8 cellular contexts compared by ENCODE assay signal in the genomic region with DNA sequence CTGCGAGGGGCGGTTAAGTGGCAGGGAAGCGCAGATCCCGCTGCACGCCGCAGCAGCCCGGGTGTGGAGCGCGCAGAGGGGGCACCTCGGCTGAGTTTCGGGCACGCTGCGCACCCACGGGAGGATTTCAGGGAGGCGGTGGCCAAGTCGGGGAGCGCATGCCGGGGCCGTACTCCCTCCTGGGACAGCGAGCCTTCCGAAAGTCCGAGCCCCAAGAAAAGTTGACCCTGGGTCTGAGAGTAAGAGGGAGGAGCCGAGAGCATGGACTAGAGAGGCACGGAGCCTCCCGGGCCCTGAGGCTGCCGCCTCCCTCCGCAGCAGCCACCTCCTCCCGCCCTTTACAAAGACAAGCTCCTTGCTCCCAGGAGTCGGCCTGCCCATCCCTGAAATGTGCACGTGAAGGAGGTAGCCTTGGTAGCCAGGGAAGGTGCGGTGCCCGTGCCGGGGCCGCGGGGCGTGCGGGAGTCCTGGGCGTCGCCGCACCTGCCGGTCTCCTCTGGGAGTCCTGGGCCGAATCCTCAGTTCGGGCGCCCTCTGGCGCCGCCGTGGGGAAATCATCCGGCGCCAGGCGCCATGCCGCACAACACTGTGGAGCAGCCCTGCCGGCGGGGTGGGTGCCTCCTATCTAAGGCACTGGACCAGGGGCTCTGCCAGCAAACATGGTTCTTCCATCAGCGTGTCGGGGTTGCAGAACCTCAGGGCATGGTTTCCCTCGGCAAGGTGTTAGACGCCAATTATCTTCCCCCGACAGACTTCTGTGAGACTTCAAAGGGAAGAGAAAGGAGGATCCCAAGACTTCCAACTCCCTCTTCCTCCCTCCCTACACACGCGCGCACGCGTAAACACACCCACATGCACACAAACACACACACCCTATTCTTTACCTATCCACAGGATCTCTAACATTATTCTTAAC.
DNase-seq lines count a peak whose midpoint lies in the region; ATAC-seq and TF ChIP-seq lines count a peak whose summit lies in the region.

No MANE protein-coding gene starts in this region.

- H3K4me1 Mint-ChIP-seq in activated CD4-positive, alpha-beta T cell treated with anti-CD3 and anti-CD28 coated beads, Interleukin-2, amount 10 ng/mL, durations not matched to agents 7 days and 5 days: peaks cover 10% of the 10 kb centered on the region

- H3K27ac Mint-ChIP-seq in activated CD4-positive, alpha-beta T cell treated with anti-CD3 and anti-CD28 coated beads, Interleukin-2, amount 10 ng/mL, durations not matched to agents 7 days and 5 days: no peak overlapping the region

- POLR2A ChIA-PET in activated CD4-positive, alpha-beta T cell treated with anti-CD3 and anti-CD28 coated beads, Interleukin-2, amount 10 ng/mL, durations not matched to agents 7 days and 5 days (lab: Charles Lee): no interaction called here

- peak overlapping the region; percentile 55 for H3K4me3 Mint-ChIP-seq in activated CD4-positive, alpha-beta T cell treated with anti-CD3 and anti-CD28 coated beads, Interleukin-2, amount 10 ng/mL, durations not matched to agents 7 days and 5 days

- H3K36me3 ChIP-seq in duodenal mucosa (ENCODE audit: control insufficient read depth in 1 of 2, insufficient read depth in 2 of 2, low read length in 2 of 2) (no peaks in the 10 kb centered on the region), lung (ENCODE audit: control insufficient read depth in 2 of 2, insufficient read depth in 2 of 2, low read length in 2 of 2) (no peaks in the 10 kb centered on the region)

- peak overlapping the region; percentile 64 to 69 for H3K4me3 ChIP-seq in duodenal mucosa (ENCODE audit: low read depth in 1 of 2, low read length in 2 of 2)
- H3K4me3 ChIP-seq in lung: peak overlapping the region; percentile 39

- H3K27ac ChIP-seq in duodenal mucosa (ENCODE audit: low read depth, low read length) (no peak overlapping the region), lung (ENCODE audit: low read depth in 1 of 2, low read length in 1 of 2) (no peak overlapping the region)

- peaks cover 45% of the 10 kb centered on the region for H3K27me3 Mint-ChIP-seq in activated CD4-positive, alpha-beta T cell treated with anti-CD3 and anti-CD28 coated beads, Interleukin-2, amount 10 ng/mL, durations not matched to agents 7 days and 5 days

- DNase-seq in AG09319 (ENCODE audit: extremely low read depth, low read depth): no peak
- peak; percentile 75 for DNase-seq in NCI-H345 treated with DMSO at 0.1 percent for 48 hours (lab: John Stamatoyannopoulos, UW; ENCODE audit: unreplicated experiment)
- peak; percentile 64 for DNase-seq in activated CD4-positive, alpha-beta T cell treated with anti-CD3 and anti-CD28 coated beads, Interleukin-2, amount 10 ng/mL, durations not matched to agents 7 days and 5 days
- DNase-seq in lung (ENCODE audit: low spot score): peak; percentile 79
- peak; percentile 1 to 62 (median 22) for DNase-seq in stimulated activated CD4-positive, alpha-beta T cell treated with anti-CD3 and anti-CD28 coated beads, TNF-alpha, amount 100 ng/mL, for 1 hour (ENCODE audit: low read depth in 3 of 3, low spot score in 1 of 3)

- peak; percentile 98 for ATAC-seq in GM18907 (IDR thresholded peaks at IDR 0.05; ENCODE audit: unreplicated experiment)
- peak; percentile 98 for ATAC-seq in HG03159 (IDR thresholded peaks at IDR 0.05; ENCODE audit: unreplicated experiment)
- peak; percentile 94 for ATAC-seq in lung (ENCODE audit: insufficient read depth, low FRiP score)

- TF ChIP-seq CTCF in AG09319 (IDR thresholded peaks at IDR 0.05; ENCODE audit: low read depth, low read length) (peak; percentile 88), lung (IDR thresholded peaks at IDR 0.05; ENCODE audit: control extremely low read depth, extremely low read depth) (peak; percentile 70)

- H3K9ac ChIP-seq in duodenal mucosa (ENCODE audit: low read depth in 1 of 2, low read length in 2 of 2): peak overlapping the region; percentile 8 to 25

- no peaks in the 10 kb centered on the region for H3K9me3 Mint-ChIP-seq in activated CD4-positive, alpha-beta T cell treated with anti-CD3 and anti-CD28 coated beads, Interleukin-2, amount 10 ng/mL, durations not matched to agents 7 days and 5 days

- peaks cover 20 to 25% of the 10 kb centered on the region in 2 donors for H3K27me3 ChIP-seq in duodenal mucosa (ENCODE audit: control insufficient read depth in 1 of 2, insufficient read depth in 2 of 2, low read length in 2 of 2)
- no peaks in the 10 kb centered on the region for H3K27me3 ChIP-seq in lung (ENCODE audit: control insufficient read depth, insufficient read depth)

- H3K9me3 ChIP-seq in duodenal mucosa (ENCODE audit: control insufficient read depth in 1 of 2, low read length in 2 of 2) (no peaks in the 10 kb centered on the region), lung (ENCODE audit: control insufficient read depth in 2 of 2, insufficient read depth in 1 of 2, low read length in 1 of 2) (no peaks in the 10 kb centered on the region)

- CTCF ChIA-PET in activated CD4-positive, alpha-beta T cell treated with anti-CD3 and anti-CD28 coated beads, Interleukin-2, amount 10 ng/mL, durations not matched to agents 7 days and 5 days (lab: Charles Lee): interaction anchor here (0.6 to 1.7 kb wide), 3 partner anchors 13 to 646 kb away, joined by 3 to 5 read pairs (median 3); no protein-coding TSS in a partner anchor

- H3K4me1 ChIP-seq in duodenal mucosa (ENCODE audit: control insufficient read depth in 1 of 2, insufficient read depth in 2 of 2, low read length in 2 of 2) (peaks cover 0 to 10% of the 10 kb centered on the region in 2 donors), lung (ENCODE audit: control insufficient read depth in 2 of 2, insufficient read depth in 2 of 2, low read length in 2 of 2) (peaks cover 0 to 7% of the 10 kb centered on the region in 2 donors)

- WGBS in lung, 2 donors: 6 to 7% methylated on average over 62 to 63 of the region's 63 CpGs

- H3K36me3 Mint-ChIP-seq in activated CD4-positive, alpha-beta T cell treated with anti-CD3 and anti-CD28 coated beads, Interleukin-2, amount 10 ng/mL, durations not matched to agents 7 days and 5 days (ENCODE audit: low read depth): no peaks in the 10 kb centered on the region
